13 cellular contexts compared by ENCODE assay signal in genomic region chr7:107078517-107078966, GRCh38. TPM values are rescaled to one million over a fixed set of nuclear protein-coding genes. Genes with fewer than 3 reads are reported as not detected.
A peak's percentile ranks its signal among the peaks of the same experiment; 100 is the strongest.
DNase-seq lines count a peak whose midpoint lies in the region; ATAC-seq, FAIRE-seq and TF ChIP-seq lines count a peak whose summit lies in the region.
"Had no signal": no experiment of that assay in that cellular context is flagged by ENCODE, and none has a peak within 500 bp of the region (broad histone marks: within the 10 kb centered on the region; RNA-seq: fewer than 3 reads in every experiment).

No MANE protein-coding gene starts in this region.

- no peaks in the 10 kb centered on the region for H3K36me3 ChIP-seq in cardiac muscle cell

- TF ChIP-seq CTCF in cardiac muscle cell (IDR thresholded peaks at IDR 0.05; ENCODE audit: low read depth, low read length), result no peak
- TF ChIP-seq CTCF in fibroblast of the aortic adventitia (IDR thresholded peaks at IDR 0.05; ENCODE audit: insufficient read depth, low read length), result no peak

- ATAC-seq in GM19455 (IDR thresholded peaks at IDR 0.05; ENCODE audit: unreplicated experiment) (no peak), HG02840 (IDR thresholded peaks at IDR 0.05; ENCODE audit: low FRiP score, unreplicated experiment) (no peak), HG02981 (IDR thresholded peaks at IDR 0.05; ENCODE audit: unreplicated experiment) (no peak)

- DNase-seq in cardiac muscle cell (ENCODE audit: low read depth in 1 of 2, low spot score in 1 of 2) (peak; percentile 22 to 52), cardiac septum (ENCODE audit: low spot score) (no peak), RCC 7860 (ENCODE audit: low spot score) (peak; percentile 43), fibroblast of the aortic adventitia (ENCODE audit: low read depth) (peak; percentile 11)
- no peak for DNase-seq in activated CD8-positive, alpha-beta memory T cell treated with anti-CD3 and anti-CD28 coated beads for 24 hours
- DNase-seq: C1 segment of cervical spinal cord, NCI-H774 had no signal

- H3K27ac ChIP-seq in cardiac muscle cell, result no peak overlapping the region

- H3K4me3 ChIP-seq in cardiac muscle cell, result no peak overlapping the region
- no peak overlapping the region for H3K4me3 ChIP-seq in fibroblast of the aortic adventitia (ENCODE audit: low read depth, low read length)

- intact Hi-C loops in cardiac septum (cut with DNase I), result no loop called here

- peaks cover 15% of the 10 kb centered on the region for H3K4me1 ChIP-seq in cardiac muscle cell (ENCODE audit: low read depth)

- H3K27me3 ChIP-seq in cardiac muscle cell, result no peaks in the 10 kb centered on the region

- H3K9me3 ChIP-seq in cardiac muscle cell (ENCODE audit: low read depth), result no peaks in the 10 kb centered on the region

- FAIRE-seq in RCC 7860 (lab: Jason Lieb, UNC), result no peak
- FAIRE-seq: endometrium, GM18507, H54 had no signal

RNA-seq across cellular contexts. Expression of gene PRKAR2B, which starts 34.0 kb away (rescaled TPM):
- total RNA-seq in cardiac muscle cell (42.3 and 56.3 TPM in 2 replicates), cardiac septum (37.7 TPM), fibroblast of the aortic adventitia (ENCODE audit: low replicate concordance) (2.7 and 6.9 TPM in 2 replicates)
- polyA plus RNA-seq in cardiac muscle cell, result 70.4 and 75.7 TPM in 2 replicates

Comparison
In these comparisons a context has a peak if more than half of its experiments do, and no peak if none do; other contexts are left out.
1. DNase-seq: peak in cardiac muscle cell (2 of 2), RCC 7860 (single experiment) and fibroblast of the aortic adventitia (single experiment); none in cardiac septum (single experiment) and activated CD8-positive, alpha-beta memory T cell treated with anti-CD3 and anti-CD28 coated beads for 24 hours (single experiment).